Comparison of ENCODE assay signal across 8 cellular contexts in the genomic region with DNA sequence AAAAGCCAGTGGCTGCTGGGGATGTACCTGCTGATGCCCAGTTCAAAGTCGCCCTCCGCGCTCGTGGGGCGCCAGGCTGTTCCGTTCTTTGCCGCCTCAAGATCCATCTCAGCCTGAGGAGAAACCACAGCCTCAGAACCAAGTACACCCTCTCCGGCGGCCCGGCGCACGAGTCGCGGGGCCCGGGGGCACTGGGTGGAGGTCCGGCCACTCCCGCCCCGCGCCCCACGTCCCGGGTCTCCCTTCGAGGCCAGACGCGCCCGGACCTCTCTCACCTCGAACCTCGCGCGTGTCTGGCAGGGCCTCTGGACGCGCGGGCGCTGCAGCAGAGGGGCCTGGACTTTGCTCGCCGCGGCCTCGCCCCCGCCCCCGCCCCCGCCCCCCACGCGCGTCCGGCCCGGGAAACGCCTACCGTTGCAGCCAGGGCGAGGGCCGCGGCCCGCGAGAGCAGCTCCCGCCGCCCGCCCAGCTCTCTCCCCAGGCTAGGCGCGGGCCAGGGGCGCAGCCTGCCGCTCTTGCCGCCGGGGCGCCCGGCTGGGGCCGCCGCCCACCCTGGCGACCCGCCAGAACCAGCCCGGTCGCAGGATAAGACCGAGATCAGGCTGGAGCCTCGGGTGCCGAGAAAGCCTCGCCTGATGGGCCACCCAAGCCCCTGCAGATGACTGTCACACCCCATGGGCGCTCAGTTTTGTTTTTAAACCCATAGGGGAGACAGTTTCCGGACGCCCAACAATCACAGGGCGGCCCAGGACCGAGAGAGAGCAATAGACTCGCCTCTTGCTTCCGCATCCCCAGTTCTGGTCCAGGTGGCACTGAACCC. TPM values are rescaled to one million over a fixed set of nuclear protein-coding genes. Genes with fewer than 3 reads are reported as not detected.
A peak's percentile ranks its signal among the peaks of the same experiment; 100 is the strongest.
DNase-seq lines count a peak whose midpoint lies in the region; ATAC-seq and TF ChIP-seq lines count a peak whose summit lies in the region.

Gene ABCB4 (minus strand): TSS at position 322 of the 820 bp plus-strand sequence. CDS start 215 bp downstream, at position 107.

- TF ChIP-seq CTCF in GM12875 (IDR thresholded peaks at IDR 0.05; ENCODE audit: borderline replicate concordance, insufficient read depth, low read depth, low read length), result no peak
- TF ChIP-seq CTCF in esophagus muscularis mucosa (IDR thresholded peaks at IDR 0.05), result no peak
- TF ChIP-seq CTCF in neural crest cell (conservative IDR thresholded peaks at IDR 0.05), result no peak

- H3K4me1 ChIP-seq in esophagus muscularis mucosa, result peaks cover 0 to 23% (median 15%) of the 10 kb centered on the region in 4 donors

- peak within 1 kb of the TSS; percentile 89 for H3K4me3 Mint-ChIP-seq in neural crest cell

- no peaks in the 10 kb centered on the region for H3K9me3 Mint-ChIP-seq in neural crest cell

- TF ChIP-seq EP300 in esophagus muscularis mucosa (IDR thresholded peaks at IDR 0.05), result no peak

- no peaks in the 10 kb centered on the region for H3K36me3 Mint-ChIP-seq in neural crest cell (ENCODE audit: low read depth)

- H3K27me3 ChIP-seq in esophagus muscularis mucosa, result peaks cover 0 to 16% (median 2%) of the 10 kb centered on the region in 4 donors

- intact Hi-C loops in esophagus muscularis mucosa (cut with DNase I), result no loop called here

- H3K36me3 ChIP-seq in esophagus muscularis mucosa, result no peaks in the 10 kb centered on the region

- H3K27me3 Mint-ChIP-seq in neural crest cell (ENCODE audit: low read depth), result peaks cover 15% of the 10 kb centered on the region

- peak; percentile 11 for ATAC-seq in GM21447 (IDR thresholded peaks at IDR 0.05; ENCODE audit: unreplicated experiment)

- TF ChIP-seq POLR2A in esophagus muscularis mucosa (IDR thresholded peaks at IDR 0.05; ENCODE audit: low read depth), result no peak

- peaks cover 33% of the 10 kb centered on the region for H3K4me1 Mint-ChIP-seq in neural crest cell

- 49% methylated on average over 4 of the region's 80 CpGs for WGBS in esophagus muscularis mucosa

- H3K4me3 ChIP-seq in GM12875 (ENCODE audit: low read depth, low read length) (peak within 1 kb of the TSS; percentile 62), esophagus muscularis mucosa (peak within 1 kb of the TSS; percentile 56 to 64 (median 56))

- no peaks in the 10 kb centered on the region for H3K9me3 ChIP-seq in esophagus muscularis mucosa

- H3K27ac Mint-ChIP-seq in neural crest cell (ENCODE audit: unreplicated experiment), result peak within 1 kb of the TSS; percentile 98

- H3K27ac ChIP-seq in esophagus muscularis mucosa (replicated peaks in 1 of 4), result peak within 1 kb of the TSS in 2 of 4 donors; percentile 7 to 33

- DNase-seq in NCI-H69 (lab: John Stamatoyannopoulos, UW) (peak; percentile 49), esophagus muscularis mucosa (ENCODE audit: extremely low spot score) (no peak), neural crest cell (ENCODE audit: low read depth, low spot score) (peak; percentile 29), occipital lobe (lab: John Stamatoyannopoulos, UW) (no peak), NCI-H524 treated with DMSO at 0.1 percent for 48 hours (lab: John Stamatoyannopoulos, UW) (no peak), globus pallidus (ENCODE audit: low spot score) (no peak)

RNA-seq across cellular contexts. Expression of gene ABCB4, which starts in this region (rescaled TPM):
- total RNA-seq in esophagus muscularis mucosa (1 to 10 TPM in 3 of 4 donors, under 1 TPM in 1; 0.66 to 1.4 (median 1.1) TPM), neural crest cell (5.8 and 6.7 TPM in 2 replicates), occipital lobe (0.47 TPM)

Comparison
In these comparisons a context has a peak if more than half of its experiments do, and no peak if none do; other contexts are left out.
1. DNase-seq: peak in NCI-H69 (single experiment) and neural crest cell (single experiment); none in esophagus muscularis mucosa (single experiment), occipital lobe (single experiment), NCI-H524 treated with DMSO at 0.1 percent for 48 hours (single experiment) and globus pallidus (single experiment).